Comparison of ENCODE assay signal across 8 cellular contexts in the genomic region with DNA sequence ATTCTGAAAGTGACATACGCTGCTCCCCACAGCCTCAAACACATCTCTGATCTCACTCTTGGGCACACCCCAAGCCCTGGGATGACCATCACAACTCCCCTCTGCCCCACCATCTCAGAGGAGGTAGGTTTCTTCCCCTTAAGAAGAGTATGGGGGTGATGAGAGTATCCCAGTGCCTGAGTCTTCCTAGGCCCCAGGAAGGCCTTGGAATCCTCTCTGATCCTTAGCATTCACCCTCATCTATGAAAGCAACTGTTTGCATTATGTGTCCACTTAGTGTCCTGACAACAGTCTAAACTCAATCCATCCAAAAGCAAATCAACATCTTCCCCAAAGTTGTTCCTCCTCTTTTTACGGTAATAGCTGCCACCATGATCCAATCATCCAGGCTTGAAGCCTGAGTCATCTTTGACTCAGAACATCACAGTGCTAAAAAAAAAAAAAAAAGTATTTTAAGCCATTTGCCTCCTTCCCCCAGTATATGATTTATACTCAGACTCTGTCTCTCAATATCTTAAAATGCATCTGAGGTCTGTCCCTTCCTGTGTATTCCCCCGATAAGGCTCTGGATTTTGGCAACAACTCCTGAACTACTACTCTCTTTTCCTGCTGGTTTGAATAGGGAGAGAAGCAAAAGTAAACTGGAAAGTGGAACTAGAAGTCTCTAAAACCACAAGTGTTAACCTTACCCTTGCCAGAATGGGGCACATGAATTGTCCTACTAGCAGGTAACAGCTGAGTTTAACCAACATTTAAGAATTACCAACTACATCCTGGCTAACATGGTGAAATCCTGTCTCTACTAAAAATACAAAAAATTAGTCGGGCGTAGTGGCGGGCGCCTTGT. TPM values are rescaled to one million over a fixed set of nuclear protein-coding genes. Genes with fewer than 3 reads are reported as not detected.
A peak's percentile ranks its signal among the peaks of the same experiment; 100 is the strongest.
DNase-seq lines count a peak whose midpoint lies in the region; ATAC-seq lines count a peak whose summit lies in the region.

No MANE protein-coding gene starts in this region.

- DNase-seq in SKM-1 treated with dmso at 0.1 percent for 144 hours (lab: John Stamatoyannopoulos, UW; ENCODE audit: unreplicated experiment) (peak; percentile 51), SKM-1 (lab: John Stamatoyannopoulos, UW; ENCODE audit: unreplicated experiment) (no peak), NOMO-1 treated with dmso at 0.1 percent for 144 hours (lab: John Stamatoyannopoulos, UW; ENCODE audit: unreplicated experiment) (peak; percentile 31), dermis blood vessel endothelial cell (peak; percentile 91), non-pigmented ciliary epithelial cell (ENCODE audit: low read depth) (peak; percentile 73), hypothalamus (lab: John Stamatoyannopoulos, UW) (no peak)
- no peak for DNase-seq in central memory CD4-positive, alpha-beta T cell

- ATAC-seq in HG02642 (IDR thresholded peaks at IDR 0.05; ENCODE audit: poor library complexity, unreplicated experiment) = peak; percentile 38

RNA-seq across cellular contexts. Expression of gene POPDC2, which starts 22.5 kb away (rescaled TPM):
- total RNA-seq in dermis blood vessel endothelial cell = 0.33 and 1.7 TPM in 2 replicates

RNA-seq across cellular contexts. Expression of gene COX17, which starts 39.3 kb away (rescaled TPM):
- total RNA-seq in dermis blood vessel endothelial cell = 18.9 TPM in 2 replicates

RNA-seq across cellular contexts. Expression of gene PLA1A, which starts 40.2 kb away (rescaled TPM):
- total RNA-seq in dermis blood vessel endothelial cell = 2.4 and 14.8 TPM in 2 replicates

RNA-seq across cellular contexts. Expression of gene ADPRH, which starts 58.6 kb away (rescaled TPM):
- total RNA-seq in dermis blood vessel endothelial cell = 11.9 and 15.3 TPM in 2 replicates

Comparison
In these comparisons a context has a peak if more than half of its experiments do, and no peak if none do; other contexts are left out.
1. DNase-seq: peak in SKM-1 treated with dmso at 0.1 percent for 144 hours (single experiment), NOMO-1 treated with dmso at 0.1 percent for 144 hours (single experiment), dermis blood vessel endothelial cell (single experiment) and non-pigmented ciliary epithelial cell (single experiment); none in SKM-1 (single experiment), central memory CD4-positive, alpha-beta T cell (single experiment) and hypothalamus (0 of 51).